ENCODE assay signal across 1 cellular context in genomic region chr20:53611449-53611894, GRCh38.
TF ChIP-seq lines count a peak whose summit lies in the region.

No MANE protein-coding gene starts in this region.

TF ChIP-seq in HEK293, 187 proteins besides CTCF, POLR2A, EP300 and RAD21 (continued from another document):
- TF ChIP-seq ZXDB (tag by site-specific recombination; IDR thresholded peaks at IDR 0.05) (peak; percentile 96), ZNF24 (tag by site-specific recombination; IDR thresholded peaks at IDR 0.05) (peak; percentile 96), ZNF777 (tag by site-specific recombination; IDR thresholded peaks at IDR 0.05; ENCODE audit: borderline replicate concordance) (no peak), PRDM2 (tag by site-specific recombination; IDR thresholded peaks at IDR 0.05; ENCODE audit: borderline replicate concordance) (no peak), ZNF530 (tag by site-specific recombination; IDR thresholded peaks at IDR 0.05; ENCODE audit: low read depth) (no peak), ZNF157 (tag by site-specific recombination; IDR thresholded peaks at IDR 0.05) (no peak), ZSCAN4 (tag by site-specific recombination; IDR thresholded peaks at IDR 0.05) (peak; percentile 74), PRDM1 (tag by site-specific recombination; IDR thresholded peaks at IDR 0.05) (no peak), PRDM6 (tag by site-specific recombination; IDR thresholded peaks at IDR 0.05) (peak; percentile 92), ZNF785 (tag by site-specific recombination; IDR thresholded peaks at IDR 0.05) (no peak), SETDB1 (IDR thresholded peaks at IDR 0.05; ENCODE audit: insufficient read length, low read length) (no peak), ZNF548 (tag by site-specific recombination; IDR thresholded peaks at IDR 0.05) (no peak), ZBTB49 (tag by site-specific recombination; IDR thresholded peaks at IDR 0.05; ENCODE audit: low read depth) (no peak), HOXA7 (CRISPR knock-in tag; IDR thresholded peaks at IDR 0.05; ENCODE audit: borderline replicate concordance) (no peak), EGR2 (tag by site-specific recombination; IDR thresholded peaks at IDR 0.05; ENCODE audit: low read depth) (no peak), GLIS1 (tag by site-specific recombination; IDR thresholded peaks at IDR 0.05) (no peak; the same call in 1 of the 2 replicates), ZBTB17 (tag by site-specific recombination; IDR thresholded peaks at IDR 0.05) (peak; percentile 84), ZNF114 (tag by site-specific recombination; IDR thresholded peaks at IDR 0.05) (no peak), HOXD13 (CRISPR knock-in tag; IDR thresholded peaks at IDR 0.05; ENCODE audit: borderline replicate concordance) (no peak), PATZ1 (tag by site-specific recombination; IDR thresholded peaks at IDR 0.05) (peak; percentile 73), BCL11A (tag by site-specific recombination; IDR thresholded peaks at IDR 0.05; ENCODE audit: low read depth) (peak; percentile 82), ZFP37 (tag by site-specific recombination; IDR thresholded peaks at IDR 0.05) (peak; percentile 30; the same call in 1 of the 2 replicates), OVOL3 (tag by site-specific recombination; IDR thresholded peaks at IDR 0.05) (peak; percentile 69), REPIN1 (tag by site-specific recombination; IDR thresholded peaks at IDR 0.05; ENCODE audit: low read depth) (no peak), ZNF248 (tag by site-specific recombination; IDR thresholded peaks at IDR 0.05) (no peak), ZNF707 (tag by site-specific recombination; IDR thresholded peaks at IDR 0.05) (no peak), MEIS1 (CRISPR knock-in tag; IDR thresholded peaks at IDR 0.05; ENCODE audit: borderline replicate concordance) (no peak), IKZF3 (tag by site-specific recombination; IDR thresholded peaks at IDR 0.05) (peak; percentile 76), ZNF426 (tag by site-specific recombination; IDR thresholded peaks at IDR 0.05) (no peak), AEBP2 (tag by site-specific recombination; IDR thresholded peaks at IDR 0.05; ENCODE audit: borderline replicate concordance) (no peak), ZNF37A (tag by site-specific recombination; IDR thresholded peaks at IDR 0.05) (no peak), SP7 (tag by site-specific recombination; IDR thresholded peaks at IDR 0.05) (peak; percentile 99), KLF9 (tag by site-specific recombination; IDR thresholded peaks at IDR 0.05; ENCODE audit: low read depth) (peak; percentile 34; the same call in 1 of the 2 replicates), ZNF214 (tag by site-specific recombination; IDR thresholded peaks at IDR 0.05; ENCODE audit: borderline replicate concordance) (no peak), ZNF747 (tag by site-specific recombination; IDR thresholded peaks at IDR 0.05) (no peak), ZNF324 (tag by site-specific recombination; IDR thresholded peaks at IDR 0.05) (peak; percentile 89), ZBTB6 (tag by site-specific recombination; IDR thresholded peaks at IDR 0.05) (no peak), ZNF488 (tag by site-specific recombination; IDR thresholded peaks at IDR 0.05) (peak; percentile 20; the same call in 1 of the 2 replicates), ZNF549 (tag by site-specific recombination; IDR thresholded peaks at IDR 0.05) (no peak), ZNF16 (tag by site-specific recombination; IDR thresholded peaks at IDR 0.05; ENCODE audit: low read depth) (no peak)
